ENCODE assay signal across 8 cellular contexts in the genomic region with DNA sequence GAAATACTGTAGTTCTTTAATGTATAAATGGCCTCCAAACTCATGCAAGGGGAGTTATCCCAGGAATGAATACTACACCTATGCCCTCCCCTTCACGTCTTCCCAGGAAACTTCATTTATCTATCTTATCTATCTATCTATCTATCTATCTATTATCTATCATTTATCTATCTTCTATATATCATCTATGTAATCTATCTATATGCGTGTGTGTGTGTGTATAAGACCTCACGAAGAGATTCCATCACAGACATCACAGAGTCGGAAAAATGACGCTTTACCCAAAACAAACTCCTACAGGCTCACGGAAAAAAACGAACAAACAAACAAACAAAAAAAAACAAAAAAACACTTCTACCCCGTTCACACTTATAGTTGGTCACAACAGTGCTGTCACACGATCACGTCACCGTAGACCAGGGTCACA.
DNase-seq lines count a peak whose midpoint lies in the region; ATAC-seq lines count a peak whose summit lies in the region.

No MANE protein-coding gene starts in this region.

- peak overlapping the region; percentile 75 to 91 (median 82) for H3K4me3 ChIP-seq in BLaER1 treated with 17β-estradiol and CSF1 and Interleukin-3, amounts not matched to agents 10 nM and 100 nM
- H3K4me3 ChIP-seq in NT2/D1 (ENCODE audit: insufficient read length, low read depth) (peak overlapping the region; percentile 91), endocrine pancreas (ENCODE audit: control insufficient read depth, insufficient read depth, low read length) (peak overlapping the region; percentile 98), neuron (ENCODE audit: low read length) (peak overlapping the region; percentile 76)

- DNase-seq in NT2/D1 (ENCODE audit: low read depth, low spot score) (no peak), NCI-H226 (no peak)

- peak overlapping the region; percentile 84 to 97 (median 91) for H3K27ac ChIP-seq in BLaER1 treated with 17β-estradiol and CSF1 and Interleukin-3, amounts not matched to agents 10 nM and 100 nM

- peaks cover 57 to 76% (median 70%) of the 10 kb centered on the region in 11 experiments for H3K36me3 ChIP-seq in BLaER1 treated with 17β-estradiol and CSF1 and Interleukin-3, amounts not matched to agents 10 nM and 100 nM
- H3K36me3 ChIP-seq in NT2/D1 (ENCODE audit: insufficient read depth, insufficient read length, low read length) (peaks cover 31% of the 10 kb centered on the region), endocrine pancreas (ENCODE audit: control insufficient read depth, insufficient read depth, low read length) (peaks cover 15% of the 10 kb centered on the region), neuron (ENCODE audit: insufficient read depth, low read length) (peaks cover 34% of the 10 kb centered on the region)

- H4K20me1 ChIP-seq in BLaER1 treated with 17β-estradiol and CSF1 and Interleukin-3, amounts not matched to agents 10 nM and 100 nM = peaks cover 0 to 8% (median 0%) of the 10 kb centered on the region in 11 experiments; a peak in 2 of 22 replicates

- H3K4me1 ChIP-seq in BLaER1 treated with 17β-estradiol and CSF1 and Interleukin-3, amounts not matched to agents 10 nM and 100 nM = peaks cover 15 to 25% (median 23%) of the 10 kb centered on the region in 10 experiments; a peak in 19 of 20 replicates
- H3K4me1 ChIP-seq in NT2/D1 (ENCODE audit: insufficient read depth, insufficient read length) (peaks cover 2% of the 10 kb centered on the region), endocrine pancreas (ENCODE audit: control insufficient read depth, insufficient read depth, low read length) (no peaks in the 10 kb centered on the region), neuron (ENCODE audit: insufficient read depth, low read length) (peaks cover 14% of the 10 kb centered on the region)

- ATAC-seq in GM18520 (IDR thresholded peaks at IDR 0.05; ENCODE audit: unreplicated experiment) (no peak), GM18867 (IDR thresholded peaks at IDR 0.05; ENCODE audit: unreplicated experiment) (no peak), GM21360 (IDR thresholded peaks at IDR 0.05; ENCODE audit: unreplicated experiment) (no peak)

- H3K4me2 ChIP-seq in BLaER1 treated with 17β-estradiol and CSF1 and Interleukin-3, amounts not matched to agents 10 nM and 100 nM = peak overlapping the region; percentile 84 to 96 (median 93)

- H3K27me3 ChIP-seq in BLaER1 treated with 17β-estradiol and CSF1 and Interleukin-3, amounts not matched to agents 10 nM and 100 nM = no peaks in the 10 kb centered on the region
- H3K27me3 ChIP-seq in NT2/D1 (ENCODE audit: insufficient read depth, insufficient read length) (no peaks in the 10 kb centered on the region), endocrine pancreas (ENCODE audit: control insufficient read depth, insufficient read depth, low read length) (no peaks in the 10 kb centered on the region), neuron (ENCODE audit: insufficient read depth, low read length) (no peaks in the 10 kb centered on the region)

- H3K9ac ChIP-seq in BLaER1 treated with 17β-estradiol and CSF1 and Interleukin-3, amounts not matched to agents 10 nM and 100 nM = peak overlapping the region; percentile 87 to 97 (median 92)
- H3K9ac ChIP-seq in NT2/D1 (ENCODE audit: insufficient read length, low read depth) (peak overlapping the region; percentile 93), endocrine pancreas (ENCODE audit: control insufficient read depth, insufficient read depth, low read length) (peak overlapping the region; percentile 98)

- H2AFZ ChIP-seq in neuron (ENCODE audit: low read depth, low read length) = peak overlapping the region; percentile 57

- H3K9me3 ChIP-seq in BLaER1 treated with 17β-estradiol and CSF1 and Interleukin-3, amounts not matched to agents 10 nM and 100 nM (replicated peaks in 1 of 11) = peaks cover 53 to 80% (median 67%) of the 10 kb centered on the region in 11 experiments
- H3K9me3 ChIP-seq in NT2/D1 (ENCODE audit: insufficient read depth, low read length) (no peaks in the 10 kb centered on the region), endocrine pancreas (ENCODE audit: control insufficient read depth, low read length) (peaks cover 2% of the 10 kb centered on the region), neuron (ENCODE audit: low read length) (peaks cover 38% of the 10 kb centered on the region)
